10 cellular contexts compared by ENCODE assay signal in the genomic region with DNA sequence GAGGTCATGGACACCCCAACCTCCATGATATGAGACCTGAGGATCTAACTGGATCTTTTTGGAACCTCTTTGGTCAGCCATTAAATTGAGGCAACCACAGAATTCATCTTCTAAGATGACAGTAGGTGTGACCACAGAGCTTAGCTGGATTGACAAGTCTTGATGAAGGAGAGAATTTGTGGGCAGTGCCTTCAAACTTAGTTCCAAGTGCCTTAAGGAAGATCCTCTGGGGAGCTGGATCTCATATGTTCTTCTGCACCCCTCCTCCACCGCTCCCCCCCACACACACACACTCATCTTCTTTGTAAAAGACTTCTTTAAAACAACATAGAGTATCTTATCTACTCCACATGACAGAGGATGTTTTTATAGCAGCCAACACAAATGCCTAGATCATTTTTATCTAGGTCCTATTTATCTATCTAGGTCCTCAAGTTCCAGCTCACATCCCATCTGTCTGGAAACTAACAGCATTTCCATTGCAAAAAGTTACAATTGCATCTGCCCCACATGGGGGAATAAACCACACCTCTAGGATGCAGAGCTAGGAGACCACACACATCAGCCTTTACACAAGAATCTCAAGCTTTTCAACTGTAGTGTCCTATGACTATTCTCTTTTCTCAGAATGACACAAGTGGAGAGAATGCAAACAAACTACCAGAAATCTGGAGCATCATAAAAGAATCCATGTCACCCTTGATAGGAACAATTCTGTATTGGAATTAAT. TPM values are rescaled to one million over a fixed set of nuclear protein-coding genes. Genes with fewer than 3 reads are reported as not detected.
A peak's percentile ranks its signal among the peaks of the same experiment; 100 is the strongest.
DNase-seq lines count a peak whose midpoint lies in the region; ATAC-seq and TF ChIP-seq lines count a peak whose summit lies in the region.
"Had no signal": no experiment of that assay in that cellular context is flagged by ENCODE, and none has a peak within 500 bp of the region (broad histone marks: within the 10 kb centered on the region; RNA-seq: fewer than 3 reads in every experiment).

No MANE protein-coding gene starts in this region.

- TF ChIP-seq CTCF in cardiac muscle cell (IDR thresholded peaks at IDR 0.05; ENCODE audit: low read depth, low read length) (no peak), breast epithelium (IDR thresholded peaks at IDR 0.05) (no peak), thoracic aorta (IDR thresholded peaks at IDR 0.05) (no peak), colonic mucosa (IDR thresholded peaks at IDR 0.05) (no peak)

- H3K9ac ChIP-seq in colonic mucosa (ENCODE audit: low read depth in 2 of 2, low read length in 2 of 2) = no peak overlapping the region

- no peaks in the 10 kb centered on the region for H3K27me3 ChIP-seq in cardiac muscle cell
- H3K27me3 ChIP-seq in breast epithelium = no peaks in the 10 kb centered on the region
- H3K27me3 ChIP-seq in thoracic aorta (replicated peaks; ENCODE audit: insufficient read depth) = no peaks in the 10 kb centered on the region
- H3K27me3 ChIP-seq in colonic mucosa = no peaks in the 10 kb centered on the region
- H3K27me3 ChIP-seq: stomach had no signal

- H3K9me3 ChIP-seq in cardiac muscle cell (ENCODE audit: low read depth) = no peaks in the 10 kb centered on the region
- no peaks in the 10 kb centered on the region for H3K9me3 ChIP-seq in breast epithelium
- H3K9me3 ChIP-seq in thoracic aorta = no peaks in the 10 kb centered on the region
- H3K9me3 ChIP-seq in colonic mucosa = no peaks in the 10 kb centered on the region
- H3K9me3 ChIP-seq: stomach had no signal

- ATAC-seq in left ventricle myocardium superior = no peak
- ATAC-seq in HG03280 (IDR thresholded peaks at IDR 0.05; ENCODE audit: unreplicated experiment) = peak; percentile 54
- no peak for ATAC-seq in thoracic aorta (ENCODE audit: insufficient number of reproducible peaks, low FRiP score, low read depth)

- no peak for TF ChIP-seq POLR2A in breast epithelium (IDR thresholded peaks at IDR 0.05)

- H3K27ac ChIP-seq in cardiac muscle cell (peak overlapping the region; percentile 84), breast epithelium (peak overlapping the region; percentile 22 to 66), thoracic aorta (peak overlapping the region; percentile 63 to 67), colonic mucosa (no peak overlapping the region)

- H3K4me1 ChIP-seq in cardiac muscle cell (ENCODE audit: low read depth) (peaks cover 36% of the 10 kb centered on the region), breast epithelium (peaks cover 3 to 20% of the 10 kb centered on the region in 2 donors), thoracic aorta (ENCODE audit: control insufficient read depth in 1 of 2, low read depth in 2 of 2) (peaks cover 48 to 95% of the 10 kb centered on the region in 2 donors), colonic mucosa (no peaks in the 10 kb centered on the region)

- intact Hi-C loops in left ventricle myocardium superior (cut with micrococcal nuclease) (no loop called here), breast epithelium (cut with DNase I; ENCODE audit: low total_unique reads) (no loop called here), colonic mucosa (cut with DNase I) (no loop called here)

- peak in 1 of 2 donors; percentile 68 for DNase-seq in cardiac muscle cell (ENCODE audit: low read depth in 1 of 2, low spot score in 1 of 2)
- no peak for DNase-seq in left ventricle myocardium superior
- DNase-seq in breast epithelium (ENCODE audit: low spot score in 2 of 2) = no peak
- no peak for DNase-seq in thoracic aorta (ENCODE audit: low spot score)
- DNase-seq in putamen (ENCODE audit: low spot score) = no peak
- no peak for DNase-seq in iPS-NIHi11 (ENCODE audit: low spot score)
- DNase-seq in colonic mucosa = no peak
- DNase-seq: NCI-H2171 treated with DMSO at 0.1 percent for 48 hours, stomach had no signal

- H3K36me3 ChIP-seq in cardiac muscle cell (no peaks in the 10 kb centered on the region), breast epithelium (no peaks in the 10 kb centered on the region), thoracic aorta (no peaks in the 10 kb centered on the region), colonic mucosa (no peaks in the 10 kb centered on the region)
- H3K36me3 ChIP-seq: stomach had no signal

- H3K4me3 ChIP-seq in cardiac muscle cell (no peak overlapping the region), breast epithelium (no peak overlapping the region), thoracic aorta (no peak overlapping the region), colonic mucosa (no peak overlapping the region)
- H3K4me3 ChIP-seq: stomach had no signal

RNA-seq across cellular contexts. Expression of gene WWTR1, which starts 37.4 kb away (rescaled TPM):
- total RNA-seq in cardiac muscle cell (55.0 and 69.1 TPM in 2 replicates), left ventricle myocardium superior (40.0 TPM), breast epithelium (10 to 100 TPM; 53.6 to 98.2 (median 91.4) TPM), thoracic aorta (100 to 1,000 TPM; 135 to 243 TPM), colonic mucosa (10 to 100 TPM in 1 of 2 donors, 1 to 10 TPM in 1; 6.8 to 35.8 TPM)
- 54.8 and 80.6 TPM in 2 replicates for polyA plus RNA-seq in cardiac muscle cell
